In the genomic region with DNA sequence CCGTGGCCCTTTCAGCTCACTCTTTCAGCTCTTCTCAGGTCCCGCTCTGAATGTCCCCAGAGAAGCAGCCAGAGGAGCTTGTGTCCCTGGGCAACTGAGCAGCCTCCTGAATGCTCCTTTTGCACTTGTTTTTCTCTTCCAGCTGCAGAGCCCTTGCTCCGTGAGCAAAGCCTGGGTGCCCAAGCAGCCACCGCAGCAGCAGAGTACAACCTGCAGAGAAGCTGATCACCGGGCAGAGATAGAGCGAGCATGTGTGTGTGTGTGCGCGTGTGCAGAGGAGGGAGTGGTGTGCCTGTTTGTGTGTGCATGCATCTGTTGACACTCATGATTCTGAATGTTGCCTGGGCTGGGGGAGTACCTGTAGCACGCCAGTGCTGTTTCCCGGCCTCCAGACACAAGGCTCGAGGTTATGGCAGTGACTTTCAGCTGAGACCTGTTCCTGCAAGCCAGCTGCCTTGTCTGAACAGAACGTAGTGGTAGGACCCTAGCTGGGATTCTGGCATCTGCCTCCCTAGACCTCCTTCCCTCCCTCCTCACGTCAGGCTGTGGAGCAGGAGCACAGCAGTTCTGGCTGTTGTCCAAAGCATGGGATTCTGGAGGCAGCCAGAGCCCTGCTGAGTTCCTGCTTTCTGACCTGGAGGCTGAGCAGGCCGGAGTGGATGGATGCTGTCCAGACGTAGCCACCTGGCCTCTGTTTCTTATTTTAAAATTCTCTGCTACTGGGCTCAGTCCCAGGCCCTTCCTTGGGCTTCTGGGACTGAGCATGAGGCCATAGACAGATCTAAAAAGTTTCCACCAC, we compare ENCODE assay signal across 21 cellular contexts. TPM values are rescaled to one million over a fixed set of nuclear protein-coding genes. Genes with fewer than 3 reads are reported as not detected.
DNase-seq lines count a peak whose midpoint lies in the region; ATAC-seq and TF ChIP-seq lines count a peak whose summit lies in the region.
"Had no signal": no experiment of that assay in that cellular context is flagged by ENCODE, and none has a peak within 500 bp of the region (broad histone marks: within the 10 kb centered on the region; RNA-seq: fewer than 3 reads in every experiment).

No MANE protein-coding gene starts in this region.

- peaks cover 9 to 61% (median 41%) of the 10 kb centered on the region in 5 donors for H3K36me3 Mint-ChIP-seq in naive thymus-derived CD4-positive, alpha-beta T cell
- peaks cover 9% of the 10 kb centered on the region for H3K36me3 Mint-ChIP-seq in type B pancreatic cell

- intact Hi-C loops in naive thymus-derived CD4-positive, alpha-beta T cell (cut with micrococcal nuclease), result no loop called here
- intact Hi-C loops in stomach (cut with DNase I; ENCODE audit: low total_unique reads), result no loop called here

- no peak for TF ChIP-seq EP300 in stomach (IDR thresholded peaks at IDR 0.05)

- peaks cover 10% of the 10 kb centered on the region for H3K4me1 ChIP-seq in NT2/D1 (ENCODE audit: insufficient read depth, insufficient read length)
- H3K4me1 ChIP-seq in subcutaneous abdominal adipose tissue (ENCODE audit: control insufficient read depth in 5 of 5, insufficient read depth in 5 of 5, low read length in 5 of 5), result peaks cover 0 to 21% (median 10%) of the 10 kb centered on the region in 5 donors
- no peaks in the 10 kb centered on the region for H3K4me1 ChIP-seq in naive thymus-derived CD4-positive, alpha-beta T cell (ENCODE audit: control insufficient read depth in 2 of 2, insufficient read depth in 2 of 2, low read length in 2 of 2)
- H3K4me1 ChIP-seq in stomach, result peaks cover 7 to 33% (median 9%) of the 10 kb centered on the region in 4 donors

- WGBS in stomach, 5 donors, result 82 to 88% (median 85%) methylated on average over 15 of the region's 15 CpGs

- no peak overlapping the region for H3K4me3 Mint-ChIP-seq in naive thymus-derived CD4-positive, alpha-beta T cell
- H3K4me3 Mint-ChIP-seq in type B pancreatic cell, result no peak overlapping the region
- H3K4me3 Mint-ChIP-seq: activated CD8-positive, alpha-beta T cell treated with anti-CD3 and anti-CD28 coated beads for 36 hours; activated naive CD8-positive, alpha-beta T cell treated with anti-CD3 and anti-CD28 coated beads, Interleukin-2, amount 50 U/mL, for 24 hours; activated T-helper 1 cell treated with anti-CD3 and anti-CD28 coated beads, Interleukin-12 subunit alpha, Interleukin-12 subunit beta, Interleukin-2, Interleukin-4 antibody, amounts not matched to agents 30 ng/mL and 10 ng/mL and 1 ng/mL, durations not matched to agents 14 hours and 24 hours and 36 hours; IgD-negative memory B cell; stimulated activated memory B cell treated with anti-CD40 and anti-IgM and Interleukin-4, amounts not matched to agents 10 μg/mL and 1 μg/mL and 100 μg/mL, for 72 hours had no signal

- H3K4me1 Mint-ChIP-seq in naive thymus-derived CD4-positive, alpha-beta T cell, result peaks cover 7 to 16% (median 10%) of the 10 kb centered on the region in 7 donors
- H3K4me1 Mint-ChIP-seq in type B pancreatic cell (ENCODE audit: unreplicated experiment), result peaks cover 3% of the 10 kb centered on the region

- H3K27me3 ChIP-seq in NT2/D1 (ENCODE audit: insufficient read depth, insufficient read length) (peaks cover 12% of the 10 kb centered on the region), subcutaneous abdominal adipose tissue (ENCODE audit: control insufficient read depth in 5 of 5, insufficient read depth in 4 of 5, low read length in 5 of 5) (no peaks in the 10 kb centered on the region), stomach (peaks cover 0 to 4% (median 0%) of the 10 kb centered on the region in 3 donors)
- H3K27me3 ChIP-seq in naive thymus-derived CD4-positive, alpha-beta T cell (ENCODE audit: control insufficient read depth in 2 of 2, insufficient read depth in 2 of 2, low read length in 2 of 2), result no peaks in the 10 kb centered on the region
- H3K27me3 ChIP-seq: gastrocnemius medialis, upper lobe of right lung had no signal

- H3K27me3 Mint-ChIP-seq in naive thymus-derived CD4-positive, alpha-beta T cell, result peaks cover 0 to 10% (median 0%) of the 10 kb centered on the region in 5 donors
- peaks cover 8% of the 10 kb centered on the region for H3K27me3 Mint-ChIP-seq in type B pancreatic cell
- H3K27me3 Mint-ChIP-seq: stimulated activated memory B cell treated with anti-CD40 and anti-IgM and Interleukin-4, amounts not matched to agents 10 μg/mL and 1 μg/mL and 100 μg/mL, for 72 hours had no signal

- H3K27ac ChIP-seq in subcutaneous abdominal adipose tissue (ENCODE audit: low read depth, low read length) (peak overlapping the region; percentile 61), stomach (peak overlapping the region in 1 of 5 donors; percentile 62)
- no peak overlapping the region for H3K27ac ChIP-seq in naive thymus-derived CD4-positive, alpha-beta T cell (ENCODE audit: low read depth, low read length)
- H3K27ac ChIP-seq: C4-2B, psoas muscle, upper lobe of right lung had no signal

- TF ChIP-seq CTCF in stomach (IDR thresholded peaks at IDR 0.05) (no peak), type B pancreatic cell (conservative IDR thresholded peaks at IDR 0.05) (no peak)

- H3K9me3 ChIP-seq in NT2/D1 (ENCODE audit: insufficient read depth, low read length) (no peaks in the 10 kb centered on the region), subcutaneous abdominal adipose tissue (ENCODE audit: control insufficient read depth in 5 of 5, low read length in 5 of 5) (no peaks in the 10 kb centered on the region), stomach (no peaks in the 10 kb centered on the region)
- no peaks in the 10 kb centered on the region for H3K9me3 ChIP-seq in naive thymus-derived CD4-positive, alpha-beta T cell (ENCODE audit: control insufficient read depth in 2 of 3, low read length in 3 of 3)
- H3K9me3 ChIP-seq: gastrocnemius medialis, psoas muscle, upper lobe of right lung had no signal

- ATAC-seq in naive thymus-derived CD4-positive, alpha-beta T cell, result no peak
- ATAC-seq: activated CD8-positive, alpha-beta T cell treated with anti-CD3 and anti-CD28 coated beads for 36 hours; activated naive CD8-positive, alpha-beta T cell treated with anti-CD3 and anti-CD28 coated beads, Interleukin-2, amount 50 U/mL, for 24 hours; stimulated activated memory B cell treated with anti-CD40 and anti-IgM and Interleukin-4, amounts not matched to agents 10 μg/mL and 1 μg/mL and 100 μg/mL, for 72 hours; upper lobe of right lung had no signal

- H3K27ac Mint-ChIP-seq in naive thymus-derived CD4-positive, alpha-beta T cell, result no peak overlapping the region
- no peak overlapping the region for H3K27ac Mint-ChIP-seq in type B pancreatic cell
- H3K27ac Mint-ChIP-seq: activated CD8-positive, alpha-beta T cell treated with anti-CD3 and anti-CD28 coated beads for 36 hours; activated naive CD8-positive, alpha-beta T cell treated with anti-CD3 and anti-CD28 coated beads, Interleukin-2, amount 50 U/mL, for 24 hours; activated T-helper 1 cell treated with anti-CD3 and anti-CD28 coated beads, Interleukin-12 subunit alpha, Interleukin-12 subunit beta, Interleukin-2, Interleukin-4 antibody, amounts not matched to agents 30 ng/mL and 10 ng/mL and 1 ng/mL, durations not matched to agents 14 hours and 24 hours and 36 hours; IgD-negative memory B cell; stimulated activated memory B cell treated with anti-CD40 and anti-IgM and Interleukin-4, amounts not matched to agents 10 μg/mL and 1 μg/mL and 100 μg/mL, for 72 hours had no signal

- POLR2A ChIA-PET in naive thymus-derived CD4-positive, alpha-beta T cell (lab: Charles Lee), result no interaction called here

- H3K4me3 ChIP-seq in NT2/D1 (ENCODE audit: insufficient read length, low read depth) (no peak overlapping the region), subcutaneous abdominal adipose tissue (ENCODE audit: low read depth in 1 of 5, low read length in 5 of 5) (no peak overlapping the region), stomach (no peak overlapping the region)
- H3K4me3 ChIP-seq in naive thymus-derived CD4-positive, alpha-beta T cell (ENCODE audit: low read length), result no peak overlapping the region
- H3K4me3 ChIP-seq: gastrocnemius medialis, psoas muscle, upper lobe of right lung had no signal

- peak; percentile 26 for DNase-seq in NCI-H2227 (lab: John Stamatoyannopoulos, UW; ENCODE audit: unreplicated experiment)
- no peak for DNase-seq in NCI-H2227 treated with DMSO at 0.1 percent for 48 hours (lab: John Stamatoyannopoulos, UW)
- DNase-seq in NT2/D1 (ENCODE audit: low read depth, low spot score), result no peak
- peak; percentile 96 for DNase-seq in cerebellar cortex (ENCODE audit: low spot score)
- DNase-seq in naive thymus-derived CD4-positive, alpha-beta T cell, result no peak
- no peak for DNase-seq in stomach
- no peak for DNase-seq in type B pancreatic cell (ENCODE audit: extremely low spot score, unreplicated experiment)
- DNase-seq: activated CD8-positive, alpha-beta T cell treated with anti-CD3 and anti-CD28 coated beads for 36 hours; activated naive CD8-positive, alpha-beta T cell treated with anti-CD3 and anti-CD28 coated beads, Interleukin-2, amount 50 U/mL, for 24 hours; DND-41; gastrocnemius medialis; NCI-H345; psoas muscle; upper lobe of right lung had no signal

- peaks cover 0 to 3% (median 0%) of the 10 kb centered on the region in 11 donors for H3K9me3 Mint-ChIP-seq in naive thymus-derived CD4-positive, alpha-beta T cell
- H3K9me3 Mint-ChIP-seq in type B pancreatic cell, result no peaks in the 10 kb centered on the region
- H3K9me3 Mint-ChIP-seq: activated CD8-positive, alpha-beta T cell treated with anti-CD3 and anti-CD28 coated beads for 36 hours; activated naive CD8-positive, alpha-beta T cell treated with anti-CD3 and anti-CD28 coated beads, Interleukin-2, amount 50 U/mL, for 24 hours; activated T-helper 1 cell treated with anti-CD3 and anti-CD28 coated beads, Interleukin-12 subunit alpha, Interleukin-12 subunit beta, Interleukin-2, Interleukin-4 antibody, amounts not matched to agents 30 ng/mL and 10 ng/mL and 1 ng/mL, durations not matched to agents 14 hours and 24 hours and 36 hours; nephron; stimulated activated memory B cell treated with anti-CD40 and anti-IgM and Interleukin-4, amounts not matched to agents 10 μg/mL and 1 μg/mL and 100 μg/mL, for 72 hours had no signal

- no peak for TF ChIP-seq POLR2A in stomach (IDR thresholded peaks at IDR 0.05)

- CTCF ChIA-PET in naive thymus-derived CD4-positive, alpha-beta T cell (lab: Charles Lee), result no interaction called here

- H3K9ac ChIP-seq in NT2/D1 (ENCODE audit: insufficient read length, low read depth) (peak overlapping the region; percentile 13), subcutaneous abdominal adipose tissue (ENCODE audit: low read length in 5 of 5) (no peak overlapping the region)

- H3K36me3 ChIP-seq in NT2/D1 (ENCODE audit: insufficient read depth, insufficient read length, low read length) (peaks cover 39% of the 10 kb centered on the region), subcutaneous abdominal adipose tissue (ENCODE audit: control insufficient read depth in 5 of 5, insufficient read depth in 5 of 5, low read length in 5 of 5) (peaks cover 24 to 73% (median 66%) of the 10 kb centered on the region in 5 donors), stomach (peaks cover 52 to 76% (median 69%) of the 10 kb centered on the region in 4 donors)
- H3K36me3 ChIP-seq in naive thymus-derived CD4-positive, alpha-beta T cell (ENCODE audit: control insufficient read depth in 2 of 3, insufficient read depth in 3 of 3, low read length in 3 of 3), result peaks cover 3 to 58% (median 11%) of the 10 kb centered on the region in 3 experiments

RNA-seq across cellular contexts. Expression of gene MAPK8IP1, which starts 4.5 kb away (rescaled TPM):
- total RNA-seq in naive thymus-derived CD4-positive, alpha-beta T cell, result 1 to 10 TPM in 2 of 5 experiments, under 1 TPM in 3; 0.65 to 7.0 (median 0.92) TPM
- not detected for polyA plus RNA-seq in naive thymus-derived CD4-positive, alpha-beta T cell
- total RNA-seq in stomach (1 to 10 TPM in 4 of 5 donors, not detected in 1; 2.9 to 8.0 (median 6.2) TPM), type B pancreatic cell (ENCODE audit: low replicate concordance) (23.7 and 24.4 TPM in 2 replicates)
- polyA plus RNA-seq in stomach, result 1 to 10 TPM; 4.9 to 8.3 (median 7.6) TPM

RNA-seq across cellular contexts. Expression of gene FREY1, which starts 26.1 kb away (rescaled TPM):
- total RNA-seq in naive thymus-derived CD4-positive, alpha-beta T cell, result 1 to 10 TPM; 3.4 to 8.2 (median 4.6) TPM
- not detected for polyA plus RNA-seq in naive thymus-derived CD4-positive, alpha-beta T cell
- total RNA-seq in stomach, result 1 to 10 TPM in 2 of 5 donors, not detected in 3; 6.7 to 9.9 TPM
- polyA plus RNA-seq in stomach, result under 1 TPM in 2 of 3 donors, not detected in 1; 0.33 to 0.50 TPM
- total RNA-seq in type B pancreatic cell (ENCODE audit: low replicate concordance), result 0.90 and 1.4 TPM in 2 replicates
- total RNA-seq: gastrocnemius medialis had no signal
- polyA plus RNA-seq: IgD-negative memory B cell had no signal

RNA-seq across cellular contexts. Expression of gene CRY2, which starts 33.7 kb away (rescaled TPM):
- total RNA-seq in naive thymus-derived CD4-positive, alpha-beta T cell, result 100 to 1,000 TPM in 2 of 5 experiments, 10 to 100 TPM in 3; 31.1 to 202 (median 66.9) TPM
- 10 to 100 TPM; 26.9 to 36.0 TPM for polyA plus RNA-seq in naive thymus-derived CD4-positive, alpha-beta T cell
- 10 to 100 TPM; 20.4 to 45.9 (median 38.4) TPM for total RNA-seq in stomach
- polyA plus RNA-seq in stomach, result 10 to 100 TPM in 1 of 3 donors, 1 to 10 TPM in 2; 8.2 to 13.3 (median 9.8) TPM
- total RNA-seq in type B pancreatic cell (ENCODE audit: low replicate concordance), result 27.7 and 37.0 TPM in 2 replicates

RNA-seq across cellular contexts. Expression of gene PEX16, which starts 36.7 kb away (rescaled TPM):
- 10 to 100 TPM; 48.2 to 64.3 (median 58.1) TPM for total RNA-seq in naive thymus-derived CD4-positive, alpha-beta T cell
- polyA plus RNA-seq in naive thymus-derived CD4-positive, alpha-beta T cell, result 10 to 100 TPM; 52.9 to 56.7 TPM
- 10 to 100 TPM in 4 of 5 donors, 1 to 10 TPM in 1; 9.9 to 72.7 (median 41.9) TPM for total RNA-seq in stomach
- 10 to 100 TPM; 35.5 to 44.2 (median 38.5) TPM for polyA plus RNA-seq in stomach
- 21.7 and 26.7 TPM in 2 replicates for total RNA-seq in type B pancreatic cell (ENCODE audit: low replicate concordance)

RNA-seq across cellular contexts. Expression of gene LARGE2, which starts 41.5 kb away (rescaled TPM):
- 1 to 10 TPM in 4 of 5 experiments, not detected in 1; 1.2 to 4.8 (median 3.2) TPM for total RNA-seq in naive thymus-derived CD4-positive, alpha-beta T cell
- under 1 TPM; 0.24 to 0.77 TPM for polyA plus RNA-seq in naive thymus-derived CD4-positive, alpha-beta T cell
- total RNA-seq in stomach (10 to 100 TPM in 1 of 5 donors, 1 to 10 TPM in 2, not detected in 2; 4.2 to 11.3 (median 7.6) TPM), type B pancreatic cell (ENCODE audit: low replicate concordance) (12.4 and 29.9 TPM in 2 replicates)
- 10 to 100 TPM; 13.8 to 45.1 (median 17.4) TPM for polyA plus RNA-seq in stomach
- total RNA-seq: A172; activated T-helper 1 cell treated with anti-CD3 and anti-CD28 coated beads, Interleukin-12 subunit alpha, Interleukin-12 subunit beta, Interleukin-2, Interleukin-4 antibody, amounts not matched to agents 30 ng/mL and 10 ng/mL and 1 ng/mL, durations not matched to agents 14 hours and 24 hours and 36 hours; gastrocnemius medialis; psoas muscle had no signal

Comparison
In these comparisons a context has a peak if more than half of its experiments do, and no peak if none do; other contexts are left out.
1. DNase-seq: peak in NCI-H2227 (single experiment) and cerebellar cortex (single experiment); none in NCI-H2227 treated with DMSO at 0.1 percent for 48 hours (single experiment), NT2/D1 (single experiment), naive thymus-derived CD4-positive, alpha-beta T cell (0 of 9), stomach (single experiment) and type B pancreatic cell (single experiment).